21 cellular contexts compared by ENCODE assay signal in genomic region chrX:108303682-108304081, GRCh38.
"Had no signal": no experiment of that assay in that cellular context is flagged by ENCODE, and none has a peak within 500 bp of the region (broad histone marks: within the 10 kb centered on the region; RNA-seq: fewer than 3 reads in every experiment).

No MANE protein-coding gene starts in this region.

- ATAC-seq: effector memory CD8-positive, alpha-beta T cell; psoas muscle had no signal

- H3K27ac ChIP-seq: epithelial cell of prostate, esophagus squamous epithelium, heart left ventricle, left lung, parathyroid adenoma, psoas muscle, skin epidermis, stomach, thoracic aorta, transverse colon had no signal

- H3K4me1 ChIP-seq: left lung, psoas muscle, sigmoid colon, transverse colon had no signal

- H3K4me3 ChIP-seq: esophagus squamous epithelium, heart left ventricle, left lung, lung, psoas muscle, sigmoid colon, skin epidermis, stomach, thoracic aorta, transverse colon had no signal

- H3K79me2 ChIP-seq: parathyroid adenoma had no signal

- H3K27ac Mint-ChIP-seq: dendritic cell treated with granulocyte-macrophage colony-stimulating factor and Interleukin-4, amounts not matched to agents 40 ng/mL and 50 ng/mL, for 4 days; effector memory CD8-positive, alpha-beta T cell; nephron had no signal

- H3K27me3 Mint-ChIP-seq: dendritic cell treated with granulocyte-macrophage colony-stimulating factor and Interleukin-4, amounts not matched to agents 40 ng/mL and 50 ng/mL, for 4 days; naive B cell had no signal

- H3K36me3 ChIP-seq: esophagus squamous epithelium, heart left ventricle, left lung, sigmoid colon, stomach, thoracic aorta, transverse colon had no signal

- H3K9ac ChIP-seq: parathyroid adenoma had no signal

- H3K9me3 Mint-ChIP-seq: dendritic cell treated with granulocyte-macrophage colony-stimulating factor and Interleukin-4, amounts not matched to agents 40 ng/mL and 50 ng/mL, for 4 days; effector memory CD8-positive, alpha-beta T cell; nephron had no signal

- H3K4me3 Mint-ChIP-seq: dendritic cell treated with granulocyte-macrophage colony-stimulating factor and Interleukin-4, amounts not matched to agents 40 ng/mL and 50 ng/mL, for 4 days; effector memory CD8-positive, alpha-beta T cell; naive B cell; nephron had no signal

- DNase-seq: cerebellar nuclear complex; effector memory CD8-positive, alpha-beta T cell; esophagus squamous epithelium; heart left ventricle; islet precursor cell; left lung; naive B cell; psoas muscle; sigmoid colon; stimulated activated CD4-positive, alpha-beta T cell treated with anti-CD3 and anti-CD28 coated beads, Interleukin-12 subunit alpha, Interleukin-12 subunit beta, amount 100 ng/mL, for 4 hours; stimulated activated naive CD4-positive, alpha-beta T cell; stomach; substantia nigra; transverse colon had no signal

- H3K9me3 ChIP-seq: esophagus squamous epithelium, heart left ventricle, left lung, psoas muscle, sigmoid colon, stomach, thoracic aorta, transverse colon had no signal

- H3K4me1 Mint-ChIP-seq: naive B cell had no signal

- H2AFZ ChIP-seq: parathyroid adenoma had no signal

- H3K36me3 Mint-ChIP-seq: naive B cell had no signal

- H3K27me3 ChIP-seq: esophagus squamous epithelium, stomach, transverse colon had no signal
